In genomic region chr9:95518026-95518425, GRCh38 we compare ENCODE assay signal across 20 cellular contexts. TPM values are rescaled to one million over a fixed set of nuclear protein-coding genes. Genes with fewer than 3 reads are reported as not detected.
DNase-seq lines count a peak whose midpoint lies in the region; ATAC-seq and TF ChIP-seq lines count a peak whose summit lies in the region.
"Had no signal": no experiment of that assay in that cellular context is flagged by ENCODE, and none has a peak within 500 bp of the region (broad histone marks: within the 10 kb centered on the region; RNA-seq: fewer than 3 reads in every experiment).

No MANE protein-coding gene starts in this region.

- H3K36me3 Mint-ChIP-seq in GM23338 (ENCODE audit: low read depth) (peaks cover 2% of the 10 kb centered on the region; the same call in 1 of the 3 replicates), brain (no peaks in the 10 kb centered on the region), nephron (ENCODE audit: low read depth) (no peaks in the 10 kb centered on the region)
- H3K36me3 Mint-ChIP-seq in activated T-helper 2 cell treated with anti-CD3 and anti-CD28 coated beads, Interferon-gamma antibody, Interleukin-2, Interleukin-4, amounts not matched to agents 10 μg/mL and 5 μg/mL and 100 μg/mL, durations not matched to agents 14 hours and 24 hours and 36 hours (ENCODE audit: low read depth) = peaks cover 7% of the 10 kb centered on the region

- DNase-seq in GM23338 (ENCODE audit: low spot score) (no peak), NCI-H446 treated with DMSO at 0.1 percent for 48 hours (lab: John Stamatoyannopoulos, UW) (no peak), dermis blood vessel endothelial cell (no peak)
- no peak for DNase-seq in activated T-helper 2 cell treated with anti-CD3 and anti-CD28 coated beads, Interferon-gamma antibody, Interleukin-2, Interleukin-4, amounts not matched to agents 10 μg/mL and 5 μg/mL and 100 μg/mL, durations not matched to agents 14 hours and 24 hours and 36 hours (ENCODE audit: low spot score)
- DNase-seq: Caco-2; CD4-positive, CD25-positive, alpha-beta regulatory T cell; CD8-positive, alpha-beta T cell; DMS153; DND-41; H9; HFFc6 had no signal

- peaks cover 34% of the 10 kb centered on the region for H3K4me1 ChIP-seq in GM23338 (ENCODE audit: insufficient read depth)
- H3K4me1 ChIP-seq in neuron (ENCODE audit: insufficient read depth, low read length) = peaks cover 32% of the 10 kb centered on the region

- peaks cover 12% of the 10 kb centered on the region for H3F3A ChIP-seq in GM23338 (replicated peaks; ENCODE audit: low read depth)

- H2AFZ ChIP-seq in GM23338 (no peak overlapping the region), neuron (ENCODE audit: low read depth, low read length) (no peak overlapping the region)

- H3K79me2 ChIP-seq in GM23338 (replicated peaks; ENCODE audit: insufficient read depth) = peaks cover 10% of the 10 kb centered on the region; the same call in 1 of the 2 replicates

- H3K9me3 Mint-ChIP-seq in GM23338 (peaks cover 17% of the 10 kb centered on the region; the same call in 1 of the 3 replicates), brain (peaks cover 0 to 5% (median 0%) of the 10 kb centered on the region in 5 experiments), nephron (no peaks in the 10 kb centered on the region)
- H3K9me3 Mint-ChIP-seq in activated T-helper 2 cell treated with anti-CD3 and anti-CD28 coated beads, Interferon-gamma antibody, Interleukin-2, Interleukin-4, amounts not matched to agents 10 μg/mL and 5 μg/mL and 100 μg/mL, durations not matched to agents 14 hours and 24 hours and 36 hours = no peaks in the 10 kb centered on the region

- H3K36me3 ChIP-seq in GM23338 (ENCODE audit: insufficient read depth) (no peaks in the 10 kb centered on the region; the same call in 1 of the 2 replicates), neuron (ENCODE audit: insufficient read depth, low read length) (no peaks in the 10 kb centered on the region)
- H3K36me3 ChIP-seq: BLaER1 had no signal

- ATAC-seq in GM23338 (no peak), HG02642 (IDR thresholded peaks at IDR 0.05; ENCODE audit: poor library complexity, unreplicated experiment) (no peak)
- ATAC-seq: CD8-positive, alpha-beta T cell; HCT116 had no signal

- H3K27me3 Mint-ChIP-seq in GM23338 (ENCODE audit: insufficient read depth, low read depth, poor library complexity) (peaks cover 78% of the 10 kb centered on the region), brain (peaks cover 68% of the 10 kb centered on the region), nephron (ENCODE audit: low read depth) (peaks cover 60% of the 10 kb centered on the region)
- peaks cover 72% of the 10 kb centered on the region for H3K27me3 Mint-ChIP-seq in activated T-helper 2 cell treated with anti-CD3 and anti-CD28 coated beads, Interferon-gamma antibody, Interleukin-2, Interleukin-4, amounts not matched to agents 10 μg/mL and 5 μg/mL and 100 μg/mL, durations not matched to agents 14 hours and 24 hours and 36 hours (ENCODE audit: low read depth)

- H3K4me1 Mint-ChIP-seq in GM23338 = peaks cover 32% of the 10 kb centered on the region
- H3K4me1 Mint-ChIP-seq in brain = peaks cover 39% of the 10 kb centered on the region
- peaks cover 23% of the 10 kb centered on the region for H3K4me1 Mint-ChIP-seq in nephron
- peaks cover 13% of the 10 kb centered on the region for H3K4me1 Mint-ChIP-seq in activated T-helper 2 cell treated with anti-CD3 and anti-CD28 coated beads, Interferon-gamma antibody, Interleukin-2, Interleukin-4, amounts not matched to agents 10 μg/mL and 5 μg/mL and 100 μg/mL, durations not matched to agents 14 hours and 24 hours and 36 hours (ENCODE audit: low read depth)

- H3K9me2 ChIP-seq in GM23338 (ENCODE audit: insufficient read depth) = no peaks in the 10 kb centered on the region

- no peak overlapping the region for H3K4me2 ChIP-seq in GM23338
- H3K4me2 ChIP-seq: BLaER1 had no signal

- H3K27ac Mint-ChIP-seq in GM23338 (no peak overlapping the region), brain (no peak overlapping the region), nephron (no peak overlapping the region)
- no peak overlapping the region for H3K27ac Mint-ChIP-seq in activated T-helper 2 cell treated with anti-CD3 and anti-CD28 coated beads, Interferon-gamma antibody, Interleukin-2, Interleukin-4, amounts not matched to agents 10 μg/mL and 5 μg/mL and 100 μg/mL, durations not matched to agents 14 hours and 24 hours and 36 hours
- H3K27ac Mint-ChIP-seq: B cell; CD8-positive, alpha-beta T cell; HFFc6 had no signal

- H3K4me3 Mint-ChIP-seq in GM23338 = peak overlapping the region; percentile 28; the same call in 1 of the 3 replicates
- H3K4me3 Mint-ChIP-seq in brain = peak overlapping the region in 3 of 5 experiments; percentile 26 to 98 (median 95)
- H3K4me3 Mint-ChIP-seq in nephron = peak overlapping the region in 2 of 3 experiments; percentile 17 to 30
- no peak overlapping the region for H3K4me3 Mint-ChIP-seq in activated T-helper 2 cell treated with anti-CD3 and anti-CD28 coated beads, Interferon-gamma antibody, Interleukin-2, Interleukin-4, amounts not matched to agents 10 μg/mL and 5 μg/mL and 100 μg/mL, durations not matched to agents 14 hours and 24 hours and 36 hours (ENCODE audit: low read depth)

- H3K27ac ChIP-seq in GM23338 (ENCODE audit: low read depth) = no peak overlapping the region
- H3K27ac ChIP-seq: 22Rv1, BLaER1, C4-2B had no signal

- TF ChIP-seq CTCF in GM23338 (conservative IDR thresholded peaks at IDR 0.05; ENCODE audit: low read depth in 2 of 2) (no peak), brain (conservative IDR thresholded peaks at IDR 0.05) (no peak), nephron (IDR thresholded peaks at IDR 0.05; ENCODE audit: unreplicated experiment in 3 of 3) (no peak)

- H3K9me3 ChIP-seq in neuron (ENCODE audit: low read length) = no peaks in the 10 kb centered on the region
- H3K9me3 ChIP-seq: Caco-2 had no signal

- H3K27me3 ChIP-seq in GM23338 (ENCODE audit: insufficient read depth) (peaks cover 75% of the 10 kb centered on the region), neuron (ENCODE audit: insufficient read depth, low read length) (no peaks in the 10 kb centered on the region)

- no peak overlapping the region for H3K4me3 ChIP-seq in GM23338
- H3K4me3 ChIP-seq in neuron (ENCODE audit: low read length) = peak overlapping the region; percentile 12
- H3K4me3 ChIP-seq: BLaER1 had no signal

- no peaks in the 10 kb centered on the region for H4K20me1 ChIP-seq in GM23338 (replicated peaks; ENCODE audit: insufficient read depth)
- H4K20me1 ChIP-seq: BLaER1 had no signal

- intact Hi-C loops in activated T-helper 2 cell treated with anti-CD3 and anti-CD28 coated beads, Interferon-gamma antibody, Interleukin-2, Interleukin-4, amounts not matched to agents 10 μg/mL and 5 μg/mL and 100 μg/mL, durations not matched to agents 14 hours and 24 hours and 36 hours (cut with micrococcal nuclease) = no loop called here

TF ChIP-seq in GM23338, 12 proteins besides CTCF, POLR2A, EP300 and RAD21:
- TF ChIP-seq NANOG (IDR thresholded peaks at IDR 0.05; ENCODE audit: borderline replicate concordance) (no peak), CREB1 (CRISPR knock-in tag; IDR thresholded peaks at IDR 0.05; ENCODE audit: low read depth) (no peak), EZH2 (IDR thresholded peaks at IDR 0.05; ENCODE audit: low read depth, unreplicated experiment) (peak; percentile 54), ETS1 (IDR thresholded peaks at IDR 0.05) (no peak), REST (IDR thresholded peaks at IDR 0.05; ENCODE audit: unreplicated experiment) (no peak), ZNF114 (CRISPR knock-in tag; IDR thresholded peaks at IDR 0.05) (no peak), ZNF331 (CRISPR knock-in tag; IDR thresholded peaks at IDR 0.05; ENCODE audit: low read depth) (no peak), JUNB (IDR thresholded peaks at IDR 0.05; ENCODE audit: unreplicated experiment) (no peak)
TF ChIP-seq in GM23338: peak in this region for 1.

RNA-seq across cellular contexts. Expression of gene PTCH1, which starts 1.3 kb away (rescaled TPM):
- 34.1 and 36.9 TPM in 2 replicates for total RNA-seq in GM23338 (2014; rRNA removed; shearing (Covaris generic))
- polyA plus RNA-seq in GM23338 (2016; fragmentation: Nextera tagmentation; extraction: Ambion mirVana) (19.7 and 21.4 TPM in 2 replicates), brain (ENCODE audit: insufficient read depth, low read depth, low replicate concordance) (13.5 TPM)
- total RNA-seq in dermis blood vessel endothelial cell = 3.4 and 6.9 TPM in 2 replicates
- 4.8 and 5.2 TPM in 2 replicates for total RNA-seq in activated T-helper 2 cell treated with anti-CD3 and anti-CD28 coated beads, Interferon-gamma antibody, Interleukin-2, Interleukin-4, amounts not matched to agents 10 μg/mL and 5 μg/mL and 100 μg/mL, durations not matched to agents 14 hours and 24 hours and 36 hours
